9 cellular contexts compared by ENCODE assay signal in genomic region chr11:105673089-105673488, GRCh38.
DNase-seq lines count a peak whose midpoint lies in the region; FAIRE-seq and TF ChIP-seq lines count a peak whose summit lies in the region.
"Had no signal": no experiment of that assay in that cellular context is flagged by ENCODE, and none has a peak within 500 bp of the region (broad histone marks: within the 10 kb centered on the region; RNA-seq: fewer than 3 reads in every experiment).

No MANE protein-coding gene starts in this region.

- FAIRE-seq in GM12892 (lab: Jason Lieb, UNC): no peak

- peak; percentile 3 for DNase-seq in GM20000 (ENCODE audit: low spot score)
- peak; percentile 37 for DNase-seq in MV-4-11 (lab: John Stamatoyannopoulos, UW)
- DNase-seq in brain pericyte (ENCODE audit: low read depth, low spot score): peak; percentile 33
- peak; percentile 71 for DNase-seq in myocyte (ENCODE audit: low read depth)
- no peak for DNase-seq in NCI-H1694 (lab: John Stamatoyannopoulos, UW)
- DNase-seq in T-helper 9 cell: no peak
- no peak for DNase-seq in GM12892 (ENCODE audit: insufficient read length)
- no peak for DNase-seq in anterior cingulate cortex (lab: John Stamatoyannopoulos, UW)
- DNase-seq: NCI-H2081 had no signal

- no peak for TF ChIP-seq POLR2A in GM12892 (IDR thresholded peaks at IDR 0.05; ENCODE audit: low read depth, low read length)

- TF ChIP-seq CTCF in GM20000 (IDR thresholded peaks at IDR 0.05; ENCODE audit: extremely low read depth, missing control alignments): no peak

Comparison
In these comparisons a context has a peak if more than half of its experiments do, and no peak if none do; other contexts are left out.
1. DNase-seq: peak in GM20000 (single experiment), MV-4-11 (single experiment), brain pericyte (single experiment) and myocyte (single experiment); none in NCI-H1694 (single experiment), T-helper 9 cell (single experiment), GM12892 (single experiment) and anterior cingulate cortex (0 of 58).